ENCODE assay signal across 1 cellular context in the genomic region with DNA sequence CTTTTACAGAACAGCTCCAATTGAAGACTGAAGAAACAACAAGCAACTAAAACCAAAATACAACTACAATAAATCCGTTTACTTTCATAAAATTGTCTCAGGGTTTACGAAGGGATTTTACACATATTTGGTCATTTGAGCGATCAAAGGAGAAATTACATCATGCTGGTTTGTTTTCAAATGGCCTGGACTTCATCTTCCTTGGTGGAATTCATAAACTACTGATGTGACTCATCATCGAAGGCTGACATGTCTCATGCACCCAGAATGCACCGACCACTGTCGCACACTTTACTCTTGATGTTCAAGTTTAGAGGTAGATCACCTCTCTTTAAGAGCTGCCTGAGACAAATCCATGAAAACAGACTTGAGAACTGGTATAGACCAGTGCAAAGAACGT.
TF ChIP-seq lines count a peak whose summit lies in the region.

No MANE protein-coding gene starts in this region.

TF ChIP-seq in HEK293, 187 proteins besides CTCF, POLR2A, EP300 and RAD21 (continued from another document):
- TF ChIP-seq, protein P1, sequence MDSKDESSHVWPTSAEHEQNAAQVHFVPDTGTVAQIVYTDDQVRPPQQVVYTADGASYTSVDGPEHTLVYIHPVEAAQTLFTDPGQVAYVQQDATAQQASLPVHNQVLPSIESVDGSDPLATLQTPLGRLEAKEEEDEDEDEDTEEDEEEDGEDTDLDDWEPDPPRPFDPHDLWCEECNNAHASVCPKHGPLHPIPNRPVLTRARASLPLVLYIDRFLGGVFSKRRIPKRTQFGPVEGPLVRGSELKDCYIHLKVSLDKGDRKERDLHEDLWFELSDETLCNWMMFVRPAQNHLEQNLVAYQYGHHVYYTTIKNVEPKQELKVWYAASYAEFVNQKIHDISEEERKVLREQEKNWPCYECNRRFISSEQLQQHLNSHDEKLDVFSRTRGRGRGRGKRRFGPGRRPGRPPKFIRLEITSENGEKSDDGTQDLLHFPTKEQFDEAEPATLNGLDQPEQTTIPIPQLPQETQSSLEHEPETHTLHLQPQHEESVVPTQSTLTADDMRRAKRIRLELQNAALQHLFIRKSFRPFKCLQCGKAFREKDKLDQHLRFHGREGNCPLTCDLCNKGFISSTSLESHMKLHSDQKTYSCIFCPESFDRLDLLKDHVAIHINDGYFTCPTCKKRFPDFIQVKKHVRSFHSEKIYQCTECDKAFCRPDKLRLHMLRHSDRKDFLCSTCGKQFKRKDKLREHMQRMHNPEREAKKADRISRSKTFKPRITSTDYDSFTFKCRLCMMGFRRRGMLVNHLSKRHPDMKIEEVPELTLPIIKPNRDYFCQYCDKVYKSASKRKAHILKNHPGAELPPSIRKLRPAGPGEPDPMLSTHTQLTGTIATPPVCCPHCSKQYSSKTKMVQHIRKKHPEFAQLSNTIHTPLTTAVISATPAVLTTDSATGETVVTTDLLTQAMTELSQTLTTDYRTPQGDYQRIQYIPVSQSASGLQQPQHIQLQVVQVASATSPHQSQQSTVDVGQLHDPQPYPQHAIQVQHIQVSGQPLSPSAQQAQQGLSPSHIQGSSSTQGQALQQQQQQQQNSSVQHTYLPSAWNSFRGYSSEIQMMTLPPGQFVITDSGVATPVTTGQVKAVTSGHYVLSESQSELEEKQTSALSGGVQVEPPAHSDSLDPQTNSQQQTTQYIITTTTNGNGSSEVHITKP (tag by site-specific recombination; IDR thresholded peaks at IDR 0.05), result 0 out of 2 replicates have a peak, but pooled peaks have one; percentile 9
- no peak for TF ChIP-seq ZNF513 (tag by site-specific recombination; IDR thresholded peaks at IDR 0.05)
- TF ChIP-seq, protein P2, sequence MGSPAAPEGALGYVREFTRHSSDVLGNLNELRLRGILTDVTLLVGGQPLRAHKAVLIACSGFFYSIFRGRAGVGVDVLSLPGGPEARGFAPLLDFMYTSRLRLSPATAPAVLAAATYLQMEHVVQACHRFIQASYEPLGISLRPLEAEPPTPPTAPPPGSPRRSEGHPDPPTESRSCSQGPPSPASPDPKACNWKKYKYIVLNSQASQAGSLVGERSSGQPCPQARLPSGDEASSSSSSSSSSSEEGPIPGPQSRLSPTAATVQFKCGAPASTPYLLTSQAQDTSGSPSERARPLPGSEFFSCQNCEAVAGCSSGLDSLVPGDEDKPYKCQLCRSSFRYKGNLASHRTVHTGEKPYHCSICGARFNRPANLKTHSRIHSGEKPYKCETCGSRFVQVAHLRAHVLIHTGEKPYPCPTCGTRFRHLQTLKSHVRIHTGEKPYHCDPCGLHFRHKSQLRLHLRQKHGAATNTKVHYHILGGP (tag by site-specific recombination; IDR thresholded peaks at IDR 0.05), result no peak
- no peak for TF ChIP-seq SCRT1 (tag by site-specific recombination; IDR thresholded peaks at IDR 0.05; ENCODE audit: borderline replicate concordance)
- no peak for TF ChIP-seq WT1 (tag by site-specific recombination; IDR thresholded peaks at IDR 0.05)
- TF ChIP-seq ZNF133 (tag by site-specific recombination; IDR thresholded peaks at IDR 0.05), result no peak
- TF ChIP-seq, protein P3, sequence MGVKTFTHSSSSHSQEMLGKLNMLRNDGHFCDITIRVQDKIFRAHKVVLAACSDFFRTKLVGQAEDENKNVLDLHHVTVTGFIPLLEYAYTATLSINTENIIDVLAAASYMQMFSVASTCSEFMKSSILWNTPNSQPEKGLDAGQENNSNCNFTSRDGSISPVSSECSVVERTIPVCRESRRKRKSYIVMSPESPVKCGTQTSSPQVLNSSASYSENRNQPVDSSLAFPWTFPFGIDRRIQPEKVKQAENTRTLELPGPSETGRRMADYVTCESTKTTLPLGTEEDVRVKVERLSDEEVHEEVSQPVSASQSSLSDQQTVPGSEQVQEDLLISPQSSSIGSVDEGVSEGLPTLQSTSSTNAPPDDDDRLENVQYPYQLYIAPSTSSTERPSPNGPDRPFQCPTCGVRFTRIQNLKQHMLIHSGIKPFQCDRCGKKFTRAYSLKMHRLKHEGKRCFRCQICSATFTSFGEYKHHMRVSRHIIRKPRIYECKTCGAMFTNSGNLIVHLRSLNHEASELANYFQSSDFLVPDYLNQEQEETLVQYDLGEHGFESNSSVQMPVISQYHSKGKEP (tag by site-specific recombination; IDR thresholded peaks at IDR 0.05), result peak; percentile 46; the same call in 1 of the 2 replicates
- TF ChIP-seq GLIS2 (tag by site-specific recombination; IDR thresholded peaks at IDR 0.05), result no peak
- peak; percentile 27; the same call in 1 of the 2 replicates for TF ChIP-seq ZNF184 (tag by site-specific recombination; IDR thresholded peaks at IDR 0.05)
- TF ChIP-seq, protein P4, sequence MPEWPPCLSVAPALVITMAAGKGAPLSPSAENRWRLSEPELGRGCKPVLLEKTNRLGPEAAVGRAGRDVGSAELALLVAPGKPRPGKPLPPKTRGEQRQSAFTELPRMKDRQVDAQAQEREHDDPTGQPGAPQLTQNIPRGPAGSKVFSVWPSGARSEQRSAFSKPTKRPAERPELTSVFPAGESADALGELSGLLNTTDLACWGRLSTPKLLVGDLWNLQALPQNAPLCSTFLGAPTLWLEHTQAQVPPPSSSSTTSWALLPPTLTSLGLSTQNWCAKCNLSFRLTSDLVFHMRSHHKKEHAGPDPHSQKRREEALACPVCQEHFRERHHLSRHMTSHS (tag by site-specific recombination; IDR thresholded peaks at IDR 0.05), result no peak
- TF ChIP-seq ATF2 (tag by site-specific recombination; IDR thresholded peaks at IDR 0.05; ENCODE audit: low read depth), result peak; percentile 58
- no peak for TF ChIP-seq EGR2 (tag by site-specific recombination; IDR thresholded peaks at IDR 0.05; ENCODE audit: low read depth)
